ENCODE assay signal across 8 cellular contexts in the genomic region with DNA sequence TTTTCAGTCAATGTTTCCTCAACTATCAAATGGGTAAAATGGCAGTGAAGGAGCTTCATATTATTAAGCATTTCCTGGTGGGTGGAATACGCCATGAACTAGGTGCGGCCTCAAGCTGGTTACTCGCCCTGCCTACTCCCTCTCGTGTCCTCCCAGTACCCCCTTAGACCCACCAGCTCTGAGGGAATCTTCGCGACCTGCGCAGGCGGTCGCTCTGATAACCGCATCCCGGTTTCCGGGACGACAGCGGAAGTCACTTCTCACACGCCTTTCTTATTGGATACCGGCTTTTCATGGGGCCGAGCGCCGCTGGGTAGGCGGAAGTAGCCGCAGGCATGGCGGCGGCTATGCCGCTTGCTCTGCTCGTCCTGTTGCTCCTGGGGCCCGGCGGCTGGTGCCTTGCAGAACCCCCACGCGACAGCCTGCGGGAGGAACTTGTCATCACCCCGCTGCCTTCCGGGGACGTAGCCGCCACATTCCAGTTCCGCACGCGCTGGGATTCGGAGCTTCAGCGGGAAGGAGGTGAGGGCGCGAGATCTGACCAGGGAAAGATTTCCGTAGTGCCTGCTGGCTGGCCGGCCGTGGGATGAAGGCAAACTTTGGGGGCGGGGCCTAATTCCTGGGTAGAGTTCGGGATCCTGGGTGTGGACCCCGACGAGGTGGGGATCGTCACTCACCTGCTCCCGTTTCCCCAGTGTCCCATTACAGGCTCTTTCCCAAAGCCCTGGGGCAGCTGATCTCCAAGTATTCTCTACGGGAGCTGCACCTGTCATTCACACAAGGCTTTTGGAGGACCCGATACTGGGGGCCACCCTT. TPM values are rescaled to one million over a fixed set of nuclear protein-coding genes. Genes with fewer than 3 reads are reported as not detected.
DNase-seq lines count a peak whose midpoint lies in the region; ATAC-seq, FAIRE-seq and TF ChIP-seq lines count a peak whose summit lies in the region.

A gene (plus strand): TSS at position 320 of the 816 bp plus-strand sequence. CDS start 16 bp downstream, at position 336.

- H2BK12ac ChIP-seq in H1 (ENCODE audit: low read depth, low read length) = no peak within 1 kb of the TSS; the same call in 1 of the 2 replicates

- TF ChIP-seq CTCF in H1 (IDR thresholded peaks at IDR 0.05; ENCODE audit: control extremely low read depth in 1 of 3, insufficient read depth in 1 of 3, low read depth in 1 of 3, low read length in 3 of 3) = no peak

- H4K5ac ChIP-seq in H1 (ENCODE audit: insufficient read length, low read depth, low read length) (peak within 1 kb of the TSS; percentile 86), mesendoderm (ENCODE audit: low read length) (peak within 1 kb of the TSS; percentile 35)

- H2AK5ac ChIP-seq in H1 (ENCODE audit: low read depth, low read length) (no peak within 1 kb of the TSS), mesendoderm (ENCODE audit: low read length) (peak within 1 kb of the TSS; percentile 14)

- peak within 1 kb of the TSS; percentile 88 to 91 for H3K4me2 ChIP-seq in H1 (ENCODE audit: insufficient read depth in 1 of 2, low read depth in 2 of 2, low read length in 2 of 2)
- H3K4me2 ChIP-seq in mesendoderm (ENCODE audit: low read length) = peak within 1 kb of the TSS; percentile 96

- H2BK15ac ChIP-seq in H1 (ENCODE audit: low read length) (no peak within 1 kb of the TSS), mesendoderm (replicated peaks; ENCODE audit: low read depth) (no peak within 1 kb of the TSS)

- WGBS in H1 (ENCODE audit: extremely low coverage in 1 of 2, insufficient coverage in 1 of 2, insufficient read length in 1 of 2, insufficient replicate concordance in 2 of 2, low coverage in 1 of 2, low lambda C conversion rate in 2 of 2, missing lambda C conversion rate in 1 of 2), 2 experiments = 1% methylated on average over 52 of the region's 52 CpGs; no CpG with 5 or more reads in 1 of the 2 experiments
- no CpG with 5 or more reads among the region's 52 CpGs for WGBS in mesendoderm (ENCODE audit: extremely low coverage, insufficient coverage, low lambda C conversion rate)

- H3K23me2 ChIP-seq in H1 (ENCODE audit: low read depth, low read length) = peaks cover 6% of the 10 kb centered on the region

- peaks cover 0 to 5% (median 2%) of the 10 kb centered on the region in 4 experiments; a peak in 3 of 7 replicates for H3K4me1 ChIP-seq in H1 (replicated peaks in 1 of 4; ENCODE audit: control insufficient read depth in 3 of 4, insufficient read depth in 4 of 4, low read length in 3 of 4)
- peaks cover 3% of the 10 kb centered on the region for H3K4me1 ChIP-seq in mesendoderm (ENCODE audit: control insufficient read depth, low read depth, low read length)

- H3K79me1 ChIP-seq in H1 (ENCODE audit: low read depth, low read length) (peaks cover 3% of the 10 kb centered on the region), mesendoderm (ENCODE audit: low read length) (peaks cover 9% of the 10 kb centered on the region)

- H3K27me3 ChIP-seq in H1 (replicated peaks in 1 of 4; ENCODE audit: control insufficient read depth in 3 of 4, extremely low read depth in 1 of 4, insufficient read depth in 3 of 4, low read length in 3 of 4) (no peaks in the 10 kb centered on the region), mesendoderm (ENCODE audit: insufficient read depth, low read length, poor library complexity) (no peaks in the 10 kb centered on the region)

- DNase-seq in COLO668 (lab: John Stamatoyannopoulos, UW; ENCODE audit: unreplicated experiment) = peak; percentile 93
- peak; percentile 92 for DNase-seq in HT-29 (ENCODE audit: low spot score)
- DNase-seq in NOMO-1 treated with dmso at 0.1 percent for 144 hours (lab: John Stamatoyannopoulos, UW; ENCODE audit: unreplicated experiment) = peak; percentile 86
- peak; percentile 81 to 89 for DNase-seq in activated CD8-positive, alpha-beta memory T cell treated with anti-CD3 and anti-CD28 coated beads for 4 hours (ENCODE audit: low read depth in 2 of 2)
- peak; percentile 54 to 84 for DNase-seq in H1 (ENCODE audit: low read depth in 1 of 2, low spot score in 2 of 2)
- DNase-seq in mesendoderm = peak; percentile 92
- peak; percentile 81 for DNase-seq in stimulated activated CD8-positive, alpha-beta memory T cell treated with anti-CD3 and anti-CD28 coated beads, Interleukin-12 subunit alpha, Interleukin-12 subunit beta, amount 100 ng/mL, for 4 hours (ENCODE audit: low read depth)

- H3K4ac ChIP-seq in H1 (replicated peaks; ENCODE audit: insufficient read length, low read depth, low read length) (no peak within 1 kb of the TSS), mesendoderm (ENCODE audit: low read depth, low read length) (no peak within 1 kb of the TSS)

- TF ChIP-seq RAD21 in H1 (IDR thresholded peaks at IDR 0.05 in 1 of 2, conservative IDR thresholded peaks at IDR 0.05 in 1 of 2; ENCODE audit: low read depth in 2 of 2, low read length in 2 of 2) = peak; percentile 2 to 13; a peak in 1 of 4 replicates

- H4K91ac ChIP-seq in H1 (replicated peaks; ENCODE audit: insufficient read length, low read length) = no peak within 1 kb of the TSS

- H3K23ac ChIP-seq in H1 (ENCODE audit: insufficient read length) = no peak within 1 kb of the TSS
- no peak within 1 kb of the TSS for H3K23ac ChIP-seq in mesendoderm (ENCODE audit: low read length)

- no peak for TF ChIP-seq EP300 in H1 (IDR thresholded peaks at IDR 0.05; ENCODE audit: borderline replicate concordance in 1 of 2, low read depth in 2 of 2, low read length in 2 of 2)

- no peaks in the 10 kb centered on the region for H3K9me3 ChIP-seq in H1 (ENCODE audit: insufficient read depth in 2 of 2, low read depth in 1 of 2, low read length in 1 of 2)

- H3K27ac ChIP-seq in H1 (ENCODE audit: low read depth, low read length) (peak within 1 kb of the TSS; percentile 49), mesendoderm (ENCODE audit: low read depth, low read length) (no peak within 1 kb of the TSS)

- H3K36me3 ChIP-seq in H1 (ENCODE audit: control insufficient read depth in 2 of 4, insufficient read depth in 4 of 4, low read length in 3 of 4) (peaks cover 9 to 24% (median 16%) of the 10 kb centered on the region in 4 experiments), mesendoderm (ENCODE audit: control insufficient read depth, insufficient read depth, low read length) (peaks cover 9% of the 10 kb centered on the region)

- POLR2A ChIA-PET in H1 (lab: Charles Lee; ENCODE audit: partially characterized antibody) = interaction anchor here (0.7 to 6.8 kb wide), 9 partner anchors 10 to 78 kb away, joined by 3 to 71 read pairs (median 4); a partner anchor contains a TSS

- no peak within 1 kb of the TSS for H2BK120ac ChIP-seq in H1 (replicated peaks; ENCODE audit: low read depth, low read length)
- H2BK120ac ChIP-seq in mesendoderm (ENCODE audit: low read depth, low read length) = no peak within 1 kb of the TSS

- H3K79me2 ChIP-seq in H1 (ENCODE audit: control insufficient read depth in 1 of 2, insufficient read depth in 2 of 2, low read length in 2 of 2) (peaks cover 0 to 20% of the 10 kb centered on the region in 2 experiments; a peak in 2 of 4 replicates), mesendoderm (ENCODE audit: control insufficient read depth, insufficient read depth, low read length) (peaks cover 8% of the 10 kb centered on the region)

- H2AFZ ChIP-seq in H1 (ENCODE audit: low read length) = peak within 1 kb of the TSS; percentile 63

- H2BK20ac ChIP-seq in H1 (ENCODE audit: low read length) = no peak within 1 kb of the TSS

- CTCF ChIA-PET in H1 (lab: Charles Lee; ENCODE audit: partially characterized antibody) = interaction anchor here (1.0 to 6.7 kb wide), 8 partner anchors 9 to 123 kb away, joined by 4 to 54 read pairs (median 9); a partner anchor contains a TSS

- H4K8ac ChIP-seq in H1 (ENCODE audit: extremely low read depth, insufficient read depth, low read length) (peak within 1 kb of the TSS; percentile 98), mesendoderm (ENCODE audit: low read depth, low read length) (no peak within 1 kb of the TSS)

- H3K14ac ChIP-seq in H1 (ENCODE audit: insufficient read length) = no peak within 1 kb of the TSS

- H3K18ac ChIP-seq in H1 (ENCODE audit: extremely low read depth, low read length) (peak within 1 kb of the TSS; percentile 62; the same call in 1 of the 2 replicates), mesendoderm (ENCODE audit: low read length) (no peak within 1 kb of the TSS)

- H3K9ac ChIP-seq in H1 (replicated peaks in 1 of 4; ENCODE audit: extremely low read depth in 1 of 4, low read depth in 3 of 4, low read length in 3 of 4) = peak within 1 kb of the TSS; percentile 64 to 77 (median 73)
- H3K9ac ChIP-seq in mesendoderm (ENCODE audit: low read length) = peak within 1 kb of the TSS; percentile 95

- peaks cover 0 to 4% of the 10 kb centered on the region in 2 experiments for H4K20me1 ChIP-seq in H1 (replicated peaks in 1 of 2; ENCODE audit: control insufficient read depth in 1 of 2, insufficient read depth in 2 of 2, low read length in 2 of 2)

- H2BK5ac ChIP-seq in H1 (ENCODE audit: low read depth, low read length) (peak within 1 kb of the TSS; percentile 84; the same call in 1 of the 2 replicates), mesendoderm (ENCODE audit: low read length) (peak within 1 kb of the TSS; percentile 41)

- TF ChIP-seq POLR2A in H1 (IDR thresholded peaks at IDR 0.05; ENCODE audit: control extremely low read depth in 1 of 2, low read depth in 2 of 2, low read length in 2 of 2) = peak; percentile 80 to 87

- peak; percentile 48 for ATAC-seq in GM19468 (IDR thresholded peaks at IDR 0.05; ENCODE audit: extremely low read depth, unreplicated experiment)

- H3K56ac ChIP-seq in H1 (replicated peaks; ENCODE audit: insufficient read length, low read depth, low read length) = peak within 1 kb of the TSS; percentile 59
- peak within 1 kb of the TSS; percentile 98 for H3K56ac ChIP-seq in mesendoderm (ENCODE audit: low read length)

- FAIRE-seq in H1 (lab: Jason Lieb, UNC) = no peak

- H3K4me3 ChIP-seq in H1 (ENCODE audit: extremely low read depth in 1 of 4, insufficient read depth in 2 of 4, low read depth in 3 of 4, low read length in 4 of 4) (peak within 1 kb of the TSS; percentile 74 to 89 (median 82)), mesendoderm (ENCODE audit: low read length) (peak within 1 kb of the TSS; percentile 94)

TF ChIP-seq in H1, 55 proteins besides CTCF, POLR2A, EP300 and RAD21 (continues in another document):
- TF ChIP-seq CEBPB (IDR thresholded peaks at IDR 0.05; ENCODE audit: low read depth, low read length) = no peak
- no peak; the same call in 1 of the 2 replicates for TF ChIP-seq RBBP5 (IDR thresholded peaks at IDR 0.05; ENCODE audit: borderline replicate concordance, low read depth, low read length)

RNA-seq across cellular contexts. Expression of the gene that starts here (rescaled TPM):
- 164 and 165 TPM in 2 replicates for total RNA-seq in HT-29 (2014; rRNA removed; shearing (Covaris generic))
- total RNA-seq in H1 (2021; fragmentation: NEBNext Ultra II Directional; extraction: Animal tissue kit (Norgen Biotek cat#: 25700)) = 64.3 and 66.0 TPM in 2 replicates
- polyA plus RNA-seq in H1 (2011; rRNA removed) = 89.7 and 113 TPM in 2 replicates
- 43.9 TPM for polyA plus RNA-seq in H1 (2011; cell fraction: cytosol; rRNA removed)
- 108 TPM for polyA plus RNA-seq in H1 (2011; cell fraction: nucleus; rRNA removed)
- 44.9 to 80.5 TPM (median 75.7 TPM) in 4 replicates for polyA plus RNA-seq in H1 (2012, experiment 1 of 2)
- 96.4 TPM for polyA plus RNA-seq in H1 (2012, experiment 2 of 2)
- polyA plus RNA-seq in H1 (2013, experiment 1 of 2) = 122 TPM
- 130 TPM for polyA plus RNA-seq in H1 (2013, experiment 2 of 2)
- polyA minus RNA-seq in H1 (2011; rRNA and poly(A)+ RNA removed) = 46.3 and 58.1 TPM in 2 replicates
- 44.5 TPM for polyA minus RNA-seq in H1 (2011; cell fraction: cytosol; rRNA and poly(A)+ RNA removed)
- polyA minus RNA-seq in H1 (2011; cell fraction: nucleus; rRNA and poly(A)+ RNA removed) = 48.0 TPM
- polyA plus RNA-seq in mesendoderm (2013, experiment 1 of 2) = 67.2 TPM
- polyA plus RNA-seq in mesendoderm (2013, experiment 2 of 2) = 65.0 TPM
